ENCODE assay signal across 1 cellular context in the genomic region with DNA sequence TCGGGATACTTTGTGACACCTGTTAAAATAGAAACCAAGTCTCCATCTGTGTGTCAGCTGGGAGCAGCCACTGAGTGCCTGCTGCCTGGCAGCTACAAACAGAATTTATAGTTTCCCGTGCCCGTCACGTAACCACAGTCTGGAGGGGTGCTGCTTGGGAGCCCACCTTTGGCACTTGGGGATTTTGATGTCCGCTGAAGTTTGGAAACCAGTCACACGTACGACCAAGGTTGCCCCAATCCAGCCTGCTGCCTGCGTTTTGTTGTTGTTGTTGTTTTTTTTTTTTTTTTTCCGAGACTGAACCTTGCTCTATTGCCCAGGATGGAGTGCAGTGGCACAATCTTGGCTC.
TF ChIP-seq lines count a peak whose summit lies in the region.

No MANE protein-coding gene starts in this region.

TF ChIP-seq in liver, 16 proteins besides CTCF, POLR2A, EP300 and RAD21 (continued from another document):
- TF ChIP-seq, protein P1, sequence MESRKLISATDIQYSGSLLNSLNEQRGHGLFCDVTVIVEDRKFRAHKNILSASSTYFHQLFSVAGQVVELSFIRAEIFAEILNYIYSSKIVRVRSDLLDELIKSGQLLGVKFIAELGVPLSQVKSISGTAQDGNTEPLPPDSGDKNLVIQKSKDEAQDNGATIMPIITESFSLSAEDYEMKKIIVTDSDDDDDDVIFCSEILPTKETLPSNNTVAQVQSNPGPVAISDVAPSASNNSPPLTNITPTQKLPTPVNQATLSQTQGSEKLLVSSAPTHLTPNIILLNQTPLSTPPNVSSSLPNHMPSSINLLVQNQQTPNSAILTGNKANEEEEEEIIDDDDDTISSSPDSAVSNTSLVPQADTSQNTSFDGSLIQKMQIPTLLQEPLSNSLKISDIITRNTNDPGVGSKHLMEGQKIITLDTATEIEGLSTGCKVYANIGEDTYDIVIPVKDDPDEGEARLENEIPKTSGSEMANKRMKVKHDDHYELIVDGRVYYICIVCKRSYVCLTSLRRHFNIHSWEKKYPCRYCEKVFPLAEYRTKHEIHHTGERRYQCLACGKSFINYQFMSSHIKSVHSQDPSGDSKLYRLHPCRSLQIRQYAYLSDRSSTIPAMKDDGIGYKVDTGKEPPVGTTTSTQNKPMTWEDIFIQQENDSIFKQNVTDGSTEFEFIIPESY (IDR thresholded peaks at IDR 0.05): no peak
